In the genomic region with DNA sequence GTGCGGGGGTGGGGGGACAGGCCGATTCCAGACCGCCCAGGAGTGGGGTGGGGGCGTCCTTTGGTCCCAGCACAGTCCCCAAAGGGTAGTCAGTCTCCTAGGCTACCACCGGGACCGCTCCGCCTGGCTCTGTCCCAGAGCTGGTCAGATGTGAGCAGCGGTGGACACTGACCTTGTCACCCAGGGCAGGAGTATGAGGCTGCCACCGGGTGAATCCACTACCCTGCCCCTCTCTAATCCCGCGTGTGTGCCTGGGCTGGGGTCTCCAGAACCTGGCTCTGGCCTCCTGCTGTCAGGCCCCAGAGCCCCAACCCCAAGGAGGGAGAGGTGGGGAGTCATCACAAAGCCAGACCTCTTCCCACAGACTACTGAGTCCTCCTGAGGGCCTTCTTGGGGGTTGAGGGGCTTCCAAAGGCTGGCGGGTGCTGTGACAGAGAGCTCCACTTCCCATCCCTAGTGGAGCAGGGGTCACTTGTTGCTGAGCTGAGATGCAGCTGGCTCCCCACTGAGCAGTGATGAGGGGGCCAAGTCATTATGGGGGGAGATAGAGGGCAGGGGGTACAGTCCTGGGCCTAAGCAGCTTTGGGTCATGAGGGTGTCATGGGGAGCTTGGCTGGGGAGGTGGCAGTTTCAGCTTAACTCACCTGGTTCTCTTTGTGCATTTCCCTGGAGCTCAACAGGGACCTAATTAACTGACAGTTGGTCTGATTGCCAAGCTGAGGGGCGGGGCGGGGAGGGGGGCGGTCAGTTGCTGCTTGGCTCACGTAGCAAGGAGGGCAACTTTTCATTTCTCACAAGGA, we compare ENCODE assay signal across 1 cellular context.
TF ChIP-seq lines count a peak whose summit lies in the region.

No MANE protein-coding gene starts in this region.

TF ChIP-seq in WTC11, 78 proteins besides CTCF, POLR2A, EP300 and RAD21 (continued from another document):
- TF ChIP-seq, protein P1, sequence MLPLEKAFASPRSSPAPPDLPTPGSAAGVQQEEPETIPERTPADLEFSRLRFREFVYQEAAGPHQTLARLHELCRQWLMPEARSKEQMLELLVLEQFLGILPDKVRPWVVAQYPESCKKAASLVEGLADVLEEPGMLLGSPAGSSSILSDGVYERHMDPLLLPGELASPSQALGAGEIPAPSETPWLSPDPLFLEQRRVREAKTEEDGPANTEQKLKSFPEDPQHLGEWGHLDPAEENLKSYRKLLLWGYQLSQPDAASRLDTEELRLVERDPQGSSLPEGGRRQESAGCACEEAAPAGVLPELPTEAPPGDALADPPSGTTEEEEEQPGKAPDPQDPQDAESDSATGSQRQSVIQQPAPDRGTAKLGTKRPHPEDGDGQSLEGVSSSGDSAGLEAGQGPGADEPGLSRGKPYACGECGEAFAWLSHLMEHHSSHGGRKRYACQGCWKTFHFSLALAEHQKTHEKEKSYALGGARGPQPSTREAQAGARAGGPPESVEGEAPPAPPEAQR (CRISPR knock-in tag; IDR thresholded peaks at IDR 0.05) = no peak
- TF ChIP-seq GABPB1 (CRISPR knock-in tag; IDR thresholded peaks at IDR 0.05) (no peak), ESRRA (CRISPR knock-in tag; IDR thresholded peaks at IDR 0.05; ENCODE audit: borderline replicate concordance) (no peak), IRF2 (CRISPR knock-in tag; IDR thresholded peaks at IDR 0.05; ENCODE audit: borderline replicate concordance, low read depth) (no peak), TCF7 (CRISPR knock-in tag; IDR thresholded peaks at IDR 0.05; ENCODE audit: low read depth) (no peak)
- TF ChIP-seq, protein P2, sequence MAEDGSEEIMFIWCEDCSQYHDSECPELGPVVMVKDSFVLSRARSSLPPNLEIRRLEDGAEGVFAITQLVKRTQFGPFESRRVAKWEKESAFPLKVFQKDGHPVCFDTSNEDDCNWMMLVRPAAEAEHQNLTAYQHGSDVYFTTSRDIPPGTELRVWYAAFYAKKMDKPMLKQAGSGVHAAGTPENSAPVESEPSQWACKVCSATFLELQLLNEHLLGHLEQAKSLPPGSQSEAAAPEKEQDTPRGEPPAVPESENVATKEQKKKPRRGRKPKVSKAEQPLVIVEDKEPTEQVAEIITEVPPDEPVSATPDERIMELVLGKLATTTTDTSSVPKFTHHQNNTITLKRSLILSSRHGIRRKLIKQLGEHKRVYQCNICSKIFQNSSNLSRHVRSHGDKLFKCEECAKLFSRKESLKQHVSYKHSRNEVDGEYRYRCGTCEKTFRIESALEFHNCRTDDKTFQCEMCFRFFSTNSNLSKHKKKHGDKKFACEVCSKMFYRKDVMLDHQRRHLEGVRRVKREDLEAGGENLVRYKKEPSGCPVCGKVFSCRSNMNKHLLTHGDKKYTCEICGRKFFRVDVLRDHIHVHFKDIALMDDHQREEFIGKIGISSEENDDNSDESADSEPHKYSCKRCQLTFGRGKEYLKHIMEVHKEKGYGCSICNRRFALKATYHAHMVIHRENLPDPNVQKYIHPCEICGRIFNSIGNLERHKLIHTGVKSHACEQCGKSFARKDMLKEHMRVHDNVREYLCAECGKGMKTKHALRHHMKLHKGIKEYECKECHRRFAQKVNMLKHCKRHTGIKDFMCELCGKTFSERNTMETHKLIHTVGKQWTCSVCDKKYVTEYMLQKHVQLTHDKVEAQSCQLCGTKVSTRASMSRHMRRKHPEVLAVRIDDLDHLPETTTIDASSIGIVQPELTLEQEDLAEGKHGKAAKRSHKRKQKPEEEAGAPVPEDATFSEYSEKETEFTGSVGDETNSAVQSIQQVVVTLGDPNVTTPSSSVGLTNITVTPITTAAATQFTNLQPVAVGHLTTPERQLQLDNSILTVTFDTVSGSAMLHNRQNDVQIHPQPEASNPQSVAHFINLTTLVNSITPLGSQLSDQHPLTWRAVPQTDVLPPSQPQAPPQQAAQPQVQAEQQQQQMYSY (CRISPR knock-in tag; IDR thresholded peaks at IDR 0.05) = no peak
